Comparison of ENCODE assay signal across 8 cellular contexts in genomic region chr16:31074814-31075183, GRCh38. TPM values are rescaled to one million over a fixed set of nuclear protein-coding genes. Genes with fewer than 3 reads are reported as not detected.
A peak's percentile ranks its signal among the peaks of the same experiment; 100 is the strongest.
DNase-seq lines count a peak whose midpoint lies in the region; ATAC-seq and TF ChIP-seq lines count a peak whose summit lies in the region.

No MANE protein-coding gene starts in this region.

- peaks cover 5 to 55% (median 28%) of the 10 kb centered on the region in 4 donors for H3K4me1 Mint-ChIP-seq in CD4-positive, CD25-positive, alpha-beta regulatory T cell

- H3K27me3 ChIP-seq in CD4-positive, CD25-positive, alpha-beta regulatory T cell (ENCODE audit: control insufficient read depth, insufficient read depth, low read length): no peaks in the 10 kb centered on the region
- no peaks in the 10 kb centered on the region for H3K27me3 ChIP-seq in OCI-LY3 (ENCODE audit: low read depth, low read length)
- H3K27me3 ChIP-seq in endocrine pancreas (ENCODE audit: control insufficient read depth, insufficient read depth, low read length): no peaks in the 10 kb centered on the region
- H3K27me3 ChIP-seq in neuron (ENCODE audit: insufficient read depth, low read length): no peaks in the 10 kb centered on the region

- H3K79me2 ChIP-seq in OCI-LY3 (ENCODE audit: low read length): peaks cover 61% of the 10 kb centered on the region

- H3K4me1 ChIP-seq in CD4-positive, CD25-positive, alpha-beta regulatory T cell (ENCODE audit: control insufficient read depth, insufficient read depth, low read length, poor library complexity, severe bottlenecking): peaks cover 30% of the 10 kb centered on the region
- H3K4me1 ChIP-seq in OCI-LY3 (ENCODE audit: low read length) (peaks cover 16% of the 10 kb centered on the region), endocrine pancreas (ENCODE audit: control insufficient read depth, insufficient read depth, low read length) (peaks cover 11% of the 10 kb centered on the region), neuron (ENCODE audit: insufficient read depth, low read length) (peaks cover 15% of the 10 kb centered on the region)

- no peaks in the 10 kb centered on the region for H3K9me3 Mint-ChIP-seq in CD4-positive, CD25-positive, alpha-beta regulatory T cell

- H3K27ac Mint-ChIP-seq in CD4-positive, CD25-positive, alpha-beta regulatory T cell: peak overlapping the region; percentile 97 to 100 (median 99)

- H4K20me1 ChIP-seq in OCI-LY3 (ENCODE audit: insufficient read depth, low read length): 0 out of 2 replicates have a peak, but pooled peaks cover 3% of the 10 kb centered on the region

- TF ChIP-seq CTCF in OCI-LY3 (IDR thresholded peaks at IDR 0.05; ENCODE audit: low read depth, low read length): no peak

- no peak for ATAC-seq in CD4-positive, CD25-positive, alpha-beta regulatory T cell (ENCODE audit: low read depth in 2 of 2)
- ATAC-seq in GM19023 (IDR thresholded peaks at IDR 0.05; ENCODE audit: unreplicated experiment): no peak
- ATAC-seq in left lobe of liver: no peak
- no peak for ATAC-seq in GM21723 (IDR thresholded peaks at IDR 0.05; ENCODE audit: unreplicated experiment)

- no peaks in the 10 kb centered on the region for H3K9me3 ChIP-seq in CD4-positive, CD25-positive, alpha-beta regulatory T cell (ENCODE audit: control insufficient read depth in 2 of 2, low read length in 2 of 2)
- H3K9me3 ChIP-seq in OCI-LY3 (ENCODE audit: insufficient read depth, low read length) (no peaks in the 10 kb centered on the region), endocrine pancreas (ENCODE audit: control insufficient read depth, low read length) (no peaks in the 10 kb centered on the region), neuron (ENCODE audit: low read length) (no peaks in the 10 kb centered on the region)

- H3K36me3 Mint-ChIP-seq in CD4-positive, CD25-positive, alpha-beta regulatory T cell: peaks cover 23% of the 10 kb centered on the region

- no peak for DNase-seq in CD4-positive, CD25-positive, alpha-beta regulatory T cell
- DNase-seq in NCI-H128 (lab: John Stamatoyannopoulos, UW; ENCODE audit: unreplicated experiment) (no peak), left lobe of liver (ENCODE audit: low spot score) (no peak)

- H3K9ac ChIP-seq in OCI-LY3 (ENCODE audit: low read length): peak overlapping the region; percentile 89
- peak overlapping the region; percentile 70 for H3K9ac ChIP-seq in endocrine pancreas (ENCODE audit: control insufficient read depth, insufficient read depth, low read length)

- peak overlapping the region; percentile 96 for H3K27ac ChIP-seq in CD4-positive, CD25-positive, alpha-beta regulatory T cell (ENCODE audit: insufficient read depth, low read length, poor library complexity, severe bottlenecking)
- peak overlapping the region; percentile 71 for H3K27ac ChIP-seq in OCI-LY3 (ENCODE audit: low read length)

- H3K4me2 ChIP-seq in OCI-LY3 (ENCODE audit: low read length): peak overlapping the region; percentile 81

- H2AFZ ChIP-seq in OCI-LY3 (ENCODE audit: low read depth, low read length) (peak overlapping the region; percentile 37; the same call in 1 of the 2 replicates), neuron (ENCODE audit: low read depth, low read length) (peak overlapping the region; percentile 42)

- peaks cover 29% of the 10 kb centered on the region for H3K36me3 ChIP-seq in CD4-positive, CD25-positive, alpha-beta regulatory T cell (ENCODE audit: control insufficient read depth, insufficient read depth, low read length)
- peaks cover 18% of the 10 kb centered on the region for H3K36me3 ChIP-seq in OCI-LY3 (replicated peaks; ENCODE audit: low read depth, low read length)
- H3K36me3 ChIP-seq in endocrine pancreas (ENCODE audit: control insufficient read depth, insufficient read depth, low read length): peaks cover 6% of the 10 kb centered on the region
- peaks cover 40% of the 10 kb centered on the region for H3K36me3 ChIP-seq in neuron (ENCODE audit: insufficient read depth, low read length)

- H3K4me3 ChIP-seq in CD4-positive, CD25-positive, alpha-beta regulatory T cell (ENCODE audit: low read depth, low read length): peak overlapping the region; percentile 100
- H3K4me3 ChIP-seq in OCI-LY3 (ENCODE audit: low read length): peak overlapping the region; percentile 99
- peak overlapping the region; percentile 95 for H3K4me3 ChIP-seq in endocrine pancreas (ENCODE audit: control insufficient read depth, insufficient read depth, low read length)
- peak overlapping the region; percentile 75 for H3K4me3 ChIP-seq in neuron (ENCODE audit: low read length)

- peaks cover 4% of the 10 kb centered on the region for H3K27me3 Mint-ChIP-seq in CD4-positive, CD25-positive, alpha-beta regulatory T cell

- peak overlapping the region; percentile 90 to 97 (median 93) for H3K4me3 Mint-ChIP-seq in CD4-positive, CD25-positive, alpha-beta regulatory T cell

RNA-seq across cellular contexts. Expression of gene ZNF646, which starts 0.6 kb away (rescaled TPM):
- total RNA-seq in CD4-positive, CD25-positive, alpha-beta regulatory T cell: 23.4 TPM
- polyA plus RNA-seq in CD4-positive, CD25-positive, alpha-beta regulatory T cell: 1 to 10 TPM; 2.2 to 5.5 (median 3.4) TPM
- total RNA-seq in left lobe of liver: 6.7 TPM

RNA-seq across cellular contexts. Expression of gene ZNF668, which starts 0.8 kb away (rescaled TPM):
- total RNA-seq in CD4-positive, CD25-positive, alpha-beta regulatory T cell: 16.8 TPM
- 10 to 100 TPM in 1 of 4 donors, 1 to 10 TPM in 3; 6.4 to 15.8 (median 7.6) TPM for polyA plus RNA-seq in CD4-positive, CD25-positive, alpha-beta regulatory T cell
- 3.6 TPM for total RNA-seq in left lobe of liver

RNA-seq across cellular contexts. Expression of gene PRSS53, which starts 13.9 kb away (rescaled TPM):
- total RNA-seq in CD4-positive, CD25-positive, alpha-beta regulatory T cell: 8.2 TPM
- 1 to 10 TPM in 1 of 4 donors, under 1 TPM in 3; 0.41 to 1.7 (median 0.59) TPM for polyA plus RNA-seq in CD4-positive, CD25-positive, alpha-beta regulatory T cell
- 4.4 TPM for total RNA-seq in left lobe of liver

RNA-seq across cellular contexts. Expression of gene VKORC1, which starts 19.8 kb away (rescaled TPM):
- 38.1 TPM for total RNA-seq in CD4-positive, CD25-positive, alpha-beta regulatory T cell
- 100 to 1,000 TPM in 3 of 4 donors, 10 to 100 TPM in 1; 97.8 to 113 (median 105) TPM for polyA plus RNA-seq in CD4-positive, CD25-positive, alpha-beta regulatory T cell
- total RNA-seq in left lobe of liver: 101 TPM

RNA-seq across cellular contexts. Expression of gene BCKDK, which starts 33.4 kb away (rescaled TPM):
- total RNA-seq in CD4-positive, CD25-positive, alpha-beta regulatory T cell: 8.2 TPM
- polyA plus RNA-seq in CD4-positive, CD25-positive, alpha-beta regulatory T cell: 10 to 100 TPM; 19.5 to 24.7 (median 23.5) TPM
- total RNA-seq in left lobe of liver: 42.7 TPM
